ENCODE assay signal across 9 cellular contexts in genomic region chr2:169038338-169038757, GRCh38. TPM values are rescaled to one million over a fixed set of nuclear protein-coding genes. Genes with fewer than 3 reads are reported as not detected.
DNase-seq lines count a peak whose midpoint lies in the region; ATAC-seq and TF ChIP-seq lines count a peak whose summit lies in the region.
"Had no signal": no experiment of that assay in that cellular context is flagged by ENCODE, and none has a peak within 500 bp of the region (broad histone marks: within the 10 kb centered on the region; RNA-seq: fewer than 3 reads in every experiment).

No MANE protein-coding gene starts in this region.

- no peak for TF ChIP-seq CTCF in A673 (conservative IDR thresholded peaks at IDR 0.05; ENCODE audit: low read depth, low read length)
- no peak for TF ChIP-seq CTCF in mammary epithelial cell (conservative IDR thresholded peaks at IDR 0.05 in 1 of 2, IDR thresholded peaks at IDR 0.05 in 1 of 2; ENCODE audit: extremely low read depth in 1 of 2, insufficient read depth in 1 of 2, low read depth in 1 of 2, low read length in 2 of 2)

- H3K36me3 ChIP-seq in A673 (ENCODE audit: insufficient read depth, low read length, poor library complexity, severe bottlenecking) (no peaks in the 10 kb centered on the region), mammary epithelial cell (ENCODE audit: insufficient read depth, low read length) (no peaks in the 10 kb centered on the region)

- no peaks in the 10 kb centered on the region for H3K27me3 ChIP-seq in A673 (replicated peaks; ENCODE audit: insufficient read depth, low read depth, low read length, poor library complexity)
- no peaks in the 10 kb centered on the region for H3K27me3 ChIP-seq in mammary epithelial cell (ENCODE audit: insufficient read depth, low read length)

- H3K27ac ChIP-seq in A673 (ENCODE audit: low read depth, low read length, poor library complexity, severe bottlenecking): no peak overlapping the region
- peak overlapping the region; percentile 53 for H3K27ac ChIP-seq in mammary epithelial cell (ENCODE audit: insufficient read depth, low read depth, low read length)

- DNase-seq in A673 (ENCODE audit: low spot score): peak; percentile 3
- DNase-seq in mammary epithelial cell: peak; percentile 79
- DNase-seq in NAMALWA (ENCODE audit: low spot score): no peak
- DNase-seq in DMS53 (lab: John Stamatoyannopoulos, UW): no peak
- no peak for DNase-seq in HK-2 (ENCODE audit: unreplicated experiment)
- DNase-seq in NCI-H748 (lab: John Stamatoyannopoulos, UW; ENCODE audit: unreplicated experiment): no peak

- H3K9me3 ChIP-seq in A673 (ENCODE audit: low read depth, low read length, poor library complexity, severe bottlenecking) (no peaks in the 10 kb centered on the region), mammary epithelial cell (replicated peaks; ENCODE audit: insufficient read depth, low read length) (peaks cover 8% of the 10 kb centered on the region)

- no CpG with 5 or more reads among the region's 2 CpGs for WGBS in mammary epithelial cell (ENCODE audit: low coverage, missing lambda C conversion rate)

- CTCF ChIA-PET in A673 (lab: Charles Lee) (no interaction called here), mammary epithelial cell (lab: Charles Lee; ENCODE audit: low non-redundant PET) (no interaction called here)

- ATAC-seq in GM19463 (IDR thresholded peaks at IDR 0.05; ENCODE audit: unreplicated experiment) (peak; percentile 70), HG03442 (IDR thresholded peaks at IDR 0.05; ENCODE audit: unreplicated experiment) (peak; percentile 70)

- peak overlapping the region; percentile 68 for H2AFZ ChIP-seq in mammary epithelial cell (ENCODE audit: low read depth, low read length)

- no peak overlapping the region for H3K9ac ChIP-seq in mammary epithelial cell (ENCODE audit: insufficient read depth, low read length)

- no peaks in the 10 kb centered on the region for H3K79me2 ChIP-seq in mammary epithelial cell (ENCODE audit: insufficient read depth, low read length)

- BruUV-seq in A673 (replicated peaks; lab: Mats Ljungman, UMichigan) (no TSS peak), mammary epithelial cell (replicated peaks; lab: Mats Ljungman, UMichigan) (no TSS peak)

- intact Hi-C loops in A673 (cut with micrococcal nuclease; ENCODE audit: unreplicated experiment) (no loop called here), mammary epithelial cell (cut with micrococcal nuclease) (no loop called here)

- POLR2A ChIA-PET in A673 (lab: Charles Lee; ENCODE audit: low non-redundant PET): no interaction called here

- H3K4me1 ChIP-seq in A673 (ENCODE audit: insufficient read depth, low read length, poor library complexity, severe bottlenecking): no peaks in the 10 kb centered on the region
- peaks cover 13% of the 10 kb centered on the region for H3K4me1 ChIP-seq in mammary epithelial cell (ENCODE audit: insufficient read depth, low read length)

- in situ Hi-C loops in mammary epithelial cell (cut with MboI; ENCODE audit: low sequenced_read_pairs in 2 of 2): no loop called here

- H4K20me1 ChIP-seq in mammary epithelial cell (ENCODE audit: insufficient read depth, low read length): no peaks in the 10 kb centered on the region

- peak overlapping the region; percentile 81 for H3K4me2 ChIP-seq in mammary epithelial cell (ENCODE audit: insufficient read depth, low read depth, low read length)

- H3K4me3 ChIP-seq in A673 (ENCODE audit: low read depth, low read length, poor library complexity, severe bottlenecking) (no peak overlapping the region), mammary epithelial cell (replicated peaks in 1 of 3; ENCODE audit: insufficient read depth in 1 of 3, low read depth in 2 of 3, low read length in 3 of 3) (no peak overlapping the region)

- dilution Hi-C loops in mammary epithelial cell (cut with HindIII; ENCODE audit: low sequenced_read_pairs): no loop called here

RNA-seq across cellular contexts. Expression of gene ABCB11, which starts 7.2 kb away (rescaled TPM):
- 0.07 TPM in 1 of 2 replicates, not detected in the other for total RNA-seq in A673 (2021)
- not detected for total RNA-seq in mammary epithelial cell
- polyA plus RNA-seq in mammary epithelial cell: not detected
- not detected for polyA minus RNA-seq in mammary epithelial cell
- total RNA-seq: T-helper 2 cell treated with Interferon-gamma antibody and Interleukin-4, amounts not matched to agents 100 ng/mL and 5 ng/mL, for 36 hours had no signal

RNA-seq across cellular contexts. Expression of gene DHRS9, which starts 31.0 kb away (rescaled TPM):
- total RNA-seq in A673 (2021) (not detected in 2 replicates), mammary epithelial cell (not detected)
- polyA plus RNA-seq in mammary epithelial cell: 0.36 TPM
- polyA minus RNA-seq in mammary epithelial cell: not detected

Comparison
In these comparisons a context has a peak if more than half of its experiments do, and no peak if none do; other contexts are left out.
1. DNase-seq: peak in A673 (single experiment) and mammary epithelial cell (single experiment); none in NAMALWA (single experiment), DMS53 (single experiment), HK-2 (single experiment) and NCI-H748 (single experiment).